In the genomic region with DNA sequence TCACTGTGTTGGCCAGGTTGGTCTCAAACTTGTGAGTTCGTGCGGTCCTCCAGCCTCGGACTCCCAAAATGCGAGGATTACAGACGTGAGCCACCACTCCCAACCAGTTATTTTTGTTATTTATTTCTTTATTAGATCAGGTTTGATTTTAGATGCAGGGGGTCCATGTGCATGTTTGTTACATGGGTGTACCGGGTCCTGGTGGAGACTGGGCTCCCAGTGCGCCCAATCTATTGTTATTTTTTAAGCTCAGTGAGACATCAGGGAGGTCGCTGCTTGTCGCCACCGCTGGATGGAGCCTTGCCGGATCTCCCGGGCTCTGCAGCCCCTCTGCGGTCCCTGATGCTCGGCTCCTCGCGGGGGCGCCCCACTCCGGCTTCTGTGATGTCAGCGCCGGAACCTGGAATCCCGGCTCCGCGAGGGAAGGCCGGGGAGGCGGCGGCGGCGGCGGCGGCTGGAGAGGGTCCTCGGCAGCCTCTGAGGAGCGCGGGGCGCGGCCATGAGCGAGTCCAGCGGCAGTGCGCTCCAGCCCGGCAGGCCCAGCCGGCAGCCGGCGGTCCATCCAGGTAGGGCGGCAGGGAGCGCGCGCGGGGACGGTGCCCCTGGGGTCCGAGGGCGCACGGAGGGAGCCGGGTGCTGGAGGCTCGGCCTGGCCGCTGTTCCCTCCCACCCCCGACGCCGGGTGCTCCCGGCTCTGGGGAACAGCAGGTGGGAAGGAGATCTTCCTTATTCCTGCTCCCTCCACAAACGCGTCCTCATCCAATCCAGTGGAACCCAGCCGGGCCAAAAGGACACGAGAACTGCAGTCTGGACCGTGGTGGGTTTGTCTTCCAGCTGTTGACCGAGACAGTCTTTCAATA, we compare ENCODE assay signal across 8 cellular contexts. TPM values are rescaled to one million over a fixed set of nuclear protein-coding genes. Genes with fewer than 3 reads are reported as not detected.
DNase-seq lines count a peak whose midpoint lies in the region; ATAC-seq and TF ChIP-seq lines count a peak whose summit lies in the region.

A gene (plus strand): TSS at position 370 of the 860 bp plus-strand sequence. CDS start 130 bp downstream, at position 500.

- ATAC-seq in activated naive CD8-positive, alpha-beta T cell treated with anti-CD3 and anti-CD28 coated beads, Interleukin-2, amount 10 ng/mL, durations not matched to agents 7 days and 5 days (ENCODE audit: low read depth) = peak; percentile 60
- peak; percentile 93 for ATAC-seq in Right ventricle myocardium inferior

- CTCF ChIA-PET in CD8-positive, alpha-beta memory T cell (lab: Charles Lee) = no interaction called here

- H3K4me3 Mint-ChIP-seq in activated naive CD8-positive, alpha-beta T cell treated with anti-CD3 and anti-CD28 coated beads, Interleukin-2, amount 10 ng/mL, durations not matched to agents 7 days and 5 days = peak within 1 kb of the TSS; percentile 56
- H3K4me3 Mint-ChIP-seq in CD8-positive, alpha-beta memory T cell = peak within 1 kb of the TSS in 1 of 7 donors; percentile 52

- no peaks in the 10 kb centered on the region for H3K27me3 ChIP-seq in CD8-positive, alpha-beta memory T cell (ENCODE audit: insufficient read depth, low read length, poor library complexity, severe bottlenecking)

- H3K9me3 Mint-ChIP-seq in activated naive CD8-positive, alpha-beta T cell treated with anti-CD3 and anti-CD28 coated beads, Interleukin-2, amount 10 ng/mL, durations not matched to agents 7 days and 5 days = no peaks in the 10 kb centered on the region
- H3K9me3 Mint-ChIP-seq in CD8-positive, alpha-beta memory T cell = no peaks in the 10 kb centered on the region

- H3K4me3 ChIP-seq in HFF-Myc (replicated peaks; ENCODE audit: low read depth, low read length) = peak within 1 kb of the TSS; percentile 56
- H3K4me3 ChIP-seq in CD8-positive, alpha-beta memory T cell (ENCODE audit: low read length) = no peak within 1 kb of the TSS

- peaks cover 36% of the 10 kb centered on the region for H3K27me3 Mint-ChIP-seq in activated naive CD8-positive, alpha-beta T cell treated with anti-CD3 and anti-CD28 coated beads, Interleukin-2, amount 10 ng/mL, durations not matched to agents 7 days and 5 days
- peaks cover 16 to 44% of the 10 kb centered on the region in 2 donors for H3K27me3 Mint-ChIP-seq in CD8-positive, alpha-beta memory T cell

- no peak within 1 kb of the TSS for H3K27ac Mint-ChIP-seq in activated naive CD8-positive, alpha-beta T cell treated with anti-CD3 and anti-CD28 coated beads, Interleukin-2, amount 10 ng/mL, durations not matched to agents 7 days and 5 days
- no peak within 1 kb of the TSS for H3K27ac Mint-ChIP-seq in CD8-positive, alpha-beta memory T cell

- peaks cover 3% of the 10 kb centered on the region for H3K4me1 Mint-ChIP-seq in activated naive CD8-positive, alpha-beta T cell treated with anti-CD3 and anti-CD28 coated beads, Interleukin-2, amount 10 ng/mL, durations not matched to agents 7 days and 5 days
- H3K4me1 Mint-ChIP-seq in CD8-positive, alpha-beta memory T cell = peaks cover 0 to 8% (median 5%) of the 10 kb centered on the region in 3 donors

- peak; percentile 90 for TF ChIP-seq CTCF in HFF-Myc (IDR thresholded peaks at IDR 0.05; ENCODE audit: low read depth, low read length, missing control alignments)

- H3K27ac ChIP-seq in CD8-positive, alpha-beta memory T cell (ENCODE audit: low read depth, low read length) = no peak within 1 kb of the TSS

- no peaks in the 10 kb centered on the region for H3K36me3 Mint-ChIP-seq in activated naive CD8-positive, alpha-beta T cell treated with anti-CD3 and anti-CD28 coated beads, Interleukin-2, amount 10 ng/mL, durations not matched to agents 7 days and 5 days
- H3K36me3 Mint-ChIP-seq in CD8-positive, alpha-beta memory T cell = no peaks in the 10 kb centered on the region

- H3K4me1 ChIP-seq in CD8-positive, alpha-beta memory T cell (ENCODE audit: insufficient read depth, low read length) = no peaks in the 10 kb centered on the region

- H3K9me3 ChIP-seq in CD8-positive, alpha-beta memory T cell (ENCODE audit: low read length) = no peaks in the 10 kb centered on the region

- H3K36me3 ChIP-seq in CD8-positive, alpha-beta memory T cell (ENCODE audit: insufficient read depth, low read length) = no peaks in the 10 kb centered on the region

- POLR2A ChIA-PET in activated naive CD8-positive, alpha-beta T cell treated with anti-CD3 and anti-CD28 coated beads, Interleukin-2, amount 10 ng/mL, durations not matched to agents 7 days and 5 days (lab: Charles Lee) = no interaction called here
- POLR2A ChIA-PET in CD8-positive, alpha-beta memory T cell (lab: Charles Lee) = no interaction called here

- intact Hi-C loops in Right ventricle myocardium inferior (cut with DNase I) = loop anchor here (2.0 to 10.0 kb wide), 2 partner anchors 85 to 391 kb away; no protein-coding TSS in a partner anchor

- DNase-seq in Ammon's horn (ENCODE audit: low spot score) (peak; percentile 91), HFF-Myc (ENCODE audit: extremely low read depth, low read depth) (peak; percentile 56), NCI-H526 treated with DMSO at 0.1 percent for 48 hours (lab: John Stamatoyannopoulos, UW) (peak; percentile 60), Right ventricle myocardium inferior (ENCODE audit: missing footprints) (peak; percentile 81), occipital lobe (lab: John Stamatoyannopoulos, UW) (peak; percentile 81), cortex of kidney (lab: John Stamatoyannopoulos, UW) (no peak)
- DNase-seq in activated naive CD8-positive, alpha-beta T cell treated with anti-CD3 and anti-CD28 coated beads, Interleukin-2, amount 10 ng/mL, durations not matched to agents 7 days and 5 days = peak; percentile 52
- DNase-seq in CD8-positive, alpha-beta memory T cell = no peak

RNA-seq across cellular contexts. Expression of the gene that starts here (rescaled TPM):
- total RNA-seq in activated naive CD8-positive, alpha-beta T cell treated with anti-CD3 and anti-CD28 coated beads, Interleukin-2, amount 10 ng/mL, durations not matched to agents 7 days and 5 days = not detected
- total RNA-seq in Right ventricle myocardium inferior (1.3 TPM), occipital lobe (2.8 TPM)
- not detected for total RNA-seq in CD8-positive, alpha-beta memory T cell
- polyA plus RNA-seq in CD8-positive, alpha-beta memory T cell = not detected

Comparison
In these comparisons a context has a peak if more than half of its experiments do, and no peak if none do; other contexts are left out.
1. Peak in DNase-seq and ATAC-seq in activated naive CD8-positive, alpha-beta T cell treated with anti-CD3 and anti-CD28 coated beads, Interleukin-2, amount 10 ng/mL, durations not matched to agents 7 days and 5 days; RNA of the gene not detected or under 1 TPM.
2. DNase-seq: peak in Ammon's horn (single experiment), HFF-Myc (single experiment), NCI-H526 treated with DMSO at 0.1 percent for 48 hours (single experiment), Right ventricle myocardium inferior (single experiment) and occipital lobe (single experiment); none in cortex of kidney (single experiment) and CD8-positive, alpha-beta memory T cell (0 of 5).